In the genomic region with DNA sequence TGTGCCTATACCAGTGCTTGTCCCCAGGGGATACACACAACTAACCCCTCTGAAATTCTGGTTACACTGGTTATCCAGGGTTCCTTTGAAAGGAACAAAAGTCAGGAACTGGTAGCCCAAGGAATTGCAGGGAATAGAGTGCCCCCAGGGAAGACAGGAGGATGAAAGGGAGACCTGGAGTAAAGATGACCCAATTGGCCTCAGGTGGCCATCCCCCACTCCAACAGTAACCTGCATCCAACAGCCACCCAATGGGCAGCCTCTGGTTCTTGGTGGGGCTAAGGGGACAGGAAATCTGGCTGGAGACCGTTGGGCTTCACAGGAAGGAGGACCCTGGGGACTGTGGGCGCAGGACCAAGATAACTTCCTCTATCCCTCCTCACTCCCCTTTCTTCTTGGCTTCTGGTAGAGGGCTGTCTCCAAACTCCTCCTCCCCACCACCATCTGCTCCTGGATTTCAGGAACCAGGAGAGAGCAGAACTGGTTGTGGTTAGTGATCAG, we compare ENCODE assay signal across 21 cellular contexts. TPM values are rescaled to one million over a fixed set of nuclear protein-coding genes. Genes with fewer than 3 reads are reported as not detected.
DNase-seq lines count a peak whose midpoint lies in the region; ATAC-seq, FAIRE-seq and TF ChIP-seq lines count a peak whose summit lies in the region.
"Had no signal": no experiment of that assay in that cellular context is flagged by ENCODE, and none has a peak within 500 bp of the region (broad histone marks: within the 10 kb centered on the region; RNA-seq: fewer than 3 reads in every experiment).

No MANE protein-coding gene starts in this region.

- no peak overlapping the region for H2BK15ac ChIP-seq in H1 (ENCODE audit: low read length)

- no peak for ATAC-seq in GM23338
- no peak for ATAC-seq in naive thymus-derived CD8-positive, alpha-beta T cell
- no peak for ATAC-seq in gastroesophageal sphincter
- ATAC-seq in HG02763 (IDR thresholded peaks at IDR 0.05; ENCODE audit: unreplicated experiment): no peak
- ATAC-seq: activated CD4-positive, CD25-positive, alpha-beta regulatory T cell treated with anti-CD3 and anti-CD28 coated beads, Interleukin-2, amount 50 U/mL, for 24 hours; left lung had no signal

- CTCF ChIA-PET in H1 (lab: Charles Lee; ENCODE audit: partially characterized antibody): interaction anchor here (0.6 to 7.9 kb wide), 6 partner anchors 13 to 1340 kb away, joined by 3 to 75 read pairs (median 6); no protein-coding TSS in a partner anchor

- H2AFZ ChIP-seq in GM23338 (no peak overlapping the region), H1 (ENCODE audit: low read length) (no peak overlapping the region)

- H2BK20ac ChIP-seq in H1 (ENCODE audit: low read length): no peak overlapping the region

- TF ChIP-seq RAD21 in H1 (IDR thresholded peaks at IDR 0.05 in 1 of 2, conservative IDR thresholded peaks at IDR 0.05 in 1 of 2; ENCODE audit: low read depth in 2 of 2, low read length in 2 of 2): no peak

- POLR2A ChIA-PET in H1 (lab: Charles Lee; ENCODE audit: partially characterized antibody): interaction anchor here (0.7 to 1.8 kb wide), 3 partner anchors 14 to 232 kb away, joined by 3 to 5 read pairs (median 4); no protein-coding TSS in a partner anchor
- POLR2A ChIA-PET in naive thymus-derived CD8-positive, alpha-beta T cell (lab: Charles Lee): no interaction called here

- no peak overlapping the region for H3K27ac ChIP-seq in GM23338 (ENCODE audit: low read depth)
- no peak overlapping the region for H3K27ac ChIP-seq in H1 (ENCODE audit: low read depth, low read length)
- H3K27ac ChIP-seq in gastroesophageal sphincter: no peak overlapping the region
- H3K27ac ChIP-seq: ascending aorta, KMS-11, left lung, suprapubic skin had no signal

- H3K79me2 ChIP-seq in GM23338 (replicated peaks; ENCODE audit: insufficient read depth): no peaks in the 10 kb centered on the region
- no peaks in the 10 kb centered on the region for H3K79me2 ChIP-seq in H1 (ENCODE audit: control insufficient read depth in 1 of 2, insufficient read depth in 2 of 2, low read length in 2 of 2)

- no peak overlapping the region for H4K8ac ChIP-seq in H1 (ENCODE audit: extremely low read depth, insufficient read depth, low read length)

- H3K4me1 ChIP-seq in GM23338 (ENCODE audit: insufficient read depth): peaks cover 20% of the 10 kb centered on the region; the same call in 1 of the 2 replicates
- peaks cover 0 to 8% (median 6%) of the 10 kb centered on the region in 4 experiments; a peak in 5 of 7 replicates for H3K4me1 ChIP-seq in H1 (replicated peaks in 1 of 4; ENCODE audit: control insufficient read depth in 3 of 4, insufficient read depth in 4 of 4, low read length in 3 of 4)
- peaks cover 0 to 14% (median 0%) of the 10 kb centered on the region in 3 donors for H3K4me1 ChIP-seq in gastroesophageal sphincter
- H3K4me1 ChIP-seq: ascending aorta had no signal

- H3K36me3 Mint-ChIP-seq in CD14-positive monocyte (no peaks in the 10 kb centered on the region), GM23338 (ENCODE audit: low read depth) (no peaks in the 10 kb centered on the region)
- no peaks in the 10 kb centered on the region for H3K36me3 Mint-ChIP-seq in naive thymus-derived CD8-positive, alpha-beta T cell

- H2BK5ac ChIP-seq in H1 (ENCODE audit: low read depth, low read length): no peak overlapping the region

- H3K4me3 ChIP-seq in GM23338 (no peak overlapping the region), H1 (ENCODE audit: extremely low read depth in 1 of 4, insufficient read depth in 2 of 4, low read depth in 3 of 4, low read length in 4 of 4) (no peak overlapping the region), gastroesophageal sphincter (no peak overlapping the region)
- H3K4me3 ChIP-seq: ascending aorta, left lung, suprapubic skin had no signal

- H4K91ac ChIP-seq in H1 (replicated peaks; ENCODE audit: insufficient read length, low read length): no peak overlapping the region

- H3K27ac Mint-ChIP-seq in CD14-positive monocyte (peak overlapping the region in 5 of 7 donors; percentile 62 to 87 (median 73)), GM23338 (no peak overlapping the region)
- H3K27ac Mint-ChIP-seq in naive thymus-derived CD8-positive, alpha-beta T cell: no peak overlapping the region

- TF ChIP-seq POLR2A in H1 (IDR thresholded peaks at IDR 0.05; ENCODE audit: control extremely low read depth in 1 of 2, low read depth in 2 of 2, low read length in 2 of 2) (no peak), gastroesophageal sphincter (IDR thresholded peaks at IDR 0.05) (no peak)

- H3K4me3 Mint-ChIP-seq in CD14-positive monocyte (no peak overlapping the region), GM23338 (no peak overlapping the region)
- no peak overlapping the region for H3K4me3 Mint-ChIP-seq in naive thymus-derived CD8-positive, alpha-beta T cell

- no peaks in the 10 kb centered on the region for H3K36me3 ChIP-seq in GM23338 (ENCODE audit: insufficient read depth)
- no peaks in the 10 kb centered on the region for H3K36me3 ChIP-seq in H1 (ENCODE audit: control insufficient read depth in 2 of 4, insufficient read depth in 4 of 4, low read length in 3 of 4)
- no peaks in the 10 kb centered on the region for H3K36me3 ChIP-seq in gastroesophageal sphincter
- H3K36me3 ChIP-seq: ascending aorta, left lung, suprapubic skin had no signal

- no peak overlapping the region for H3K18ac ChIP-seq in H1 (ENCODE audit: extremely low read depth, low read length)

- no peak overlapping the region for H2BK120ac ChIP-seq in H1 (replicated peaks; ENCODE audit: low read depth, low read length)

- H3K9me3 Mint-ChIP-seq in CD14-positive monocyte: no peaks in the 10 kb centered on the region
- H3K9me3 Mint-ChIP-seq in GM23338: no peaks in the 10 kb centered on the region
- peaks cover 0 to 3% (median 0%) of the 10 kb centered on the region in 9 donors for H3K9me3 Mint-ChIP-seq in naive thymus-derived CD8-positive, alpha-beta T cell

- TF ChIP-seq CTCF in CD14-positive monocyte (IDR thresholded peaks at IDR 0.05) (no peak), GM23338 (conservative IDR thresholded peaks at IDR 0.05; ENCODE audit: low read depth in 2 of 2) (no peak), H1 (IDR thresholded peaks at IDR 0.05; ENCODE audit: control extremely low read depth in 1 of 3, insufficient read depth in 1 of 3, low read depth in 1 of 3, low read length in 3 of 3) (no peak), gastroesophageal sphincter (IDR thresholded peaks at IDR 0.05) (no peak)

- TF ChIP-seq EP300 in H1 (IDR thresholded peaks at IDR 0.05; ENCODE audit: borderline replicate concordance in 1 of 2, low read depth in 2 of 2, low read length in 2 of 2): no peak
- no peak for TF ChIP-seq EP300 in gastroesophageal sphincter (IDR thresholded peaks at IDR 0.05)

- peaks cover 5% of the 10 kb centered on the region; the same call in 1 of the 2 replicates for H3K9me2 ChIP-seq in GM23338 (ENCODE audit: insufficient read depth)

- FAIRE-seq in H1 (lab: Jason Lieb, UNC): no peak
- FAIRE-seq: colon, endometrium had no signal

- H3K27me3 ChIP-seq in GM23338 (ENCODE audit: insufficient read depth): peaks cover 30% of the 10 kb centered on the region
- H3K27me3 ChIP-seq in H1 (replicated peaks in 1 of 4; ENCODE audit: control insufficient read depth in 3 of 4, extremely low read depth in 1 of 4, insufficient read depth in 3 of 4, low read length in 3 of 4): peaks cover 0 to 8% (median 0%) of the 10 kb centered on the region in 4 experiments; a peak in 3 of 7 replicates
- peaks cover 57% of the 10 kb centered on the region for H3K27me3 ChIP-seq in gastroesophageal sphincter
- H3K27me3 ChIP-seq: ascending aorta had no signal

- no peaks in the 10 kb centered on the region for H3K23me2 ChIP-seq in H1 (ENCODE audit: low read depth, low read length)

- H3K23ac ChIP-seq in H1 (ENCODE audit: insufficient read length): no peak overlapping the region

- no peak overlapping the region for H2BK12ac ChIP-seq in H1 (ENCODE audit: low read depth, low read length)

- no peaks in the 10 kb centered on the region for H3F3A ChIP-seq in GM23338 (replicated peaks; ENCODE audit: low read depth)

- H3K79me1 ChIP-seq in H1 (ENCODE audit: low read depth, low read length): no peaks in the 10 kb centered on the region

- H3K4ac ChIP-seq in H1 (replicated peaks; ENCODE audit: insufficient read length, low read depth, low read length): peak overlapping the region; percentile 14

- no peak overlapping the region for H2AK5ac ChIP-seq in H1 (ENCODE audit: low read depth, low read length)

- H3K56ac ChIP-seq in H1 (replicated peaks; ENCODE audit: insufficient read length, low read depth, low read length): no peak overlapping the region

- H3K9ac ChIP-seq in H1 (replicated peaks in 1 of 4; ENCODE audit: extremely low read depth in 1 of 4, low read depth in 3 of 4, low read length in 3 of 4): no peak overlapping the region
- H3K9ac ChIP-seq: KMS-11 had no signal

- H3K4me1 Mint-ChIP-seq in CD14-positive monocyte: peaks cover 86% of the 10 kb centered on the region
- peaks cover 25% of the 10 kb centered on the region for H3K4me1 Mint-ChIP-seq in GM23338
- peaks cover 2 to 10% (median 5%) of the 10 kb centered on the region in 4 donors for H3K4me1 Mint-ChIP-seq in naive thymus-derived CD8-positive, alpha-beta T cell

- no peak overlapping the region for H4K5ac ChIP-seq in H1 (ENCODE audit: insufficient read length, low read depth, low read length)

- intact Hi-C loops in CD14-positive monocyte (cut with micrococcal nuclease): no loop called here

- H3K4me2 ChIP-seq in GM23338 (no peak overlapping the region), H1 (ENCODE audit: insufficient read depth in 1 of 2, low read depth in 2 of 2, low read length in 2 of 2) (no peak overlapping the region)
- H3K4me2 ChIP-seq: KMS-11 had no signal

- H3K14ac ChIP-seq in H1 (ENCODE audit: insufficient read length): no peak overlapping the region

- DNase-seq in CD14-positive monocyte (ENCODE audit: low spot score) (no peak), GM23338 (ENCODE audit: low spot score) (peak; percentile 19), NOMO-1 (lab: John Stamatoyannopoulos, UW; ENCODE audit: unreplicated experiment in 2 of 2) (peak; percentile 94 to 96), H1 (ENCODE audit: low read depth in 1 of 2, low spot score in 2 of 2) (peak in 1 of 2 experiments; percentile 36), NCI-H2081 (lab: John Stamatoyannopoulos, UW) (no peak)
- DNase-seq in naive thymus-derived CD8-positive, alpha-beta T cell: no peak
- DNase-seq: activated naive CD4-positive, alpha-beta T cell treated with Interleukin-2 at 50 U/mL for 16 hours; left lung; NCI-H524 treated with DMSO at 0.1 percent for 48 hours; stimulated activated CD4-positive, alpha-beta T cell treated with anti-CD3 and anti-CD28 coated beads, Interleukin-4, amount 100 ng/mL, for 1 hour had no signal

- 85% methylated on average over 2 of the region's 2 CpGs; no CpG with 5 or more reads in 1 of the 2 experiments for WGBS in H1 (ENCODE audit: extremely low coverage in 1 of 2, insufficient coverage in 1 of 2, insufficient read length in 1 of 2, insufficient replicate concordance in 2 of 2, low coverage in 1 of 2, low lambda C conversion rate in 2 of 2, missing lambda C conversion rate in 1 of 2), 2 experiments
- WGBS in gastroesophageal sphincter (ENCODE audit: low coverage in 1 of 2), 2 donors: 40% methylated on average over 1 of the region's 2 CpGs; no CpG with 5 or more reads in 1 of the 2 donors

- H4K20me1 ChIP-seq in GM23338 (replicated peaks; ENCODE audit: insufficient read depth) (no peaks in the 10 kb centered on the region), H1 (replicated peaks in 1 of 2; ENCODE audit: control insufficient read depth in 1 of 2, insufficient read depth in 2 of 2, low read length in 2 of 2) (no peaks in the 10 kb centered on the region)

- H3K9me3 ChIP-seq in H1 (ENCODE audit: insufficient read depth in 2 of 2, low read depth in 1 of 2, low read length in 1 of 2) (no peaks in the 10 kb centered on the region), gastroesophageal sphincter (no peaks in the 10 kb centered on the region)
- H3K9me3 ChIP-seq: ascending aorta, left lung, suprapubic skin had no signal

- H3K27me3 Mint-ChIP-seq in CD14-positive monocyte (ENCODE audit: low read depth in 3 of 3) (peaks cover 0 to 3% (median 0%) of the 10 kb centered on the region in 3 donors), GM23338 (ENCODE audit: insufficient read depth, low read depth, poor library complexity) (peaks cover 21% of the 10 kb centered on the region)
- H3K27me3 Mint-ChIP-seq in naive thymus-derived CD8-positive, alpha-beta T cell: peaks cover 2 to 46% (median 25%) of the 10 kb centered on the region in 5 donors

RNA-seq across cellular contexts. Expression of gene MPO, which starts 0.8 kb away (rescaled TPM):
- polyA plus RNA-seq in CD14-positive monocyte: 1 to 10 TPM; 4.2 to 7.5 TPM
- total RNA-seq in GM23338 (2014; rRNA removed; shearing (Covaris generic)): 0.12 TPM in 1 of 2 replicates, not detected in the other
- polyA plus RNA-seq in GM23338 (2016; fragmentation: Nextera tagmentation; extraction: Ambion mirVana): 0.08 TPM in 1 of 2 replicates, not detected in the other
- total RNA-seq in H1 (2021; fragmentation: NEBNext Ultra II Directional; extraction: Animal tissue kit (Norgen Biotek cat#: 25700)): 0.74 TPM in 1 of 2 replicates, not detected in the other
- 0.06 and 0.13 TPM in 2 replicates for polyA plus RNA-seq in H1 (2011; rRNA removed)
- 0.08 TPM for polyA plus RNA-seq in H1 (2011; cell fraction: cytosol; rRNA removed)
- polyA plus RNA-seq in H1 (2011; cell fraction: nucleus; rRNA removed): 0.61 TPM
- not detected in 4 replicates for polyA plus RNA-seq in H1 (2012, experiment 1 of 2)
- 0.04 TPM for polyA plus RNA-seq in H1 (2012, experiment 2 of 2)
- 0.04 TPM for polyA plus RNA-seq in H1 (2013, experiment 1 of 2)
- polyA plus RNA-seq in H1 (2013, experiment 2 of 2): 0.09 TPM
- polyA minus RNA-seq in H1 (2011; rRNA and poly(A)+ RNA removed): not detected in 2 replicates
- not detected for polyA minus RNA-seq in H1 (2011; cell fraction: cytosol; rRNA and poly(A)+ RNA removed)
- polyA minus RNA-seq in H1 (2011; cell fraction: nucleus; rRNA and poly(A)+ RNA removed): not detected
- not detected for total RNA-seq in naive thymus-derived CD8-positive, alpha-beta T cell
- polyA plus RNA-seq in naive thymus-derived CD8-positive, alpha-beta T cell: not detected
- 1 to 10 TPM in 1 of 4 donors, not detected in 3; 1.6 TPM for total RNA-seq in gastroesophageal sphincter
- total RNA-seq: fibroblast of villous mesenchyme, suprapubic skin had no signal

RNA-seq across cellular contexts. Expression of gene LPO, which starts 43.2 kb away (rescaled TPM):
- polyA plus RNA-seq in CD14-positive monocyte: under 1 TPM in 1 of 2 donors, not detected in 1; 0.43 TPM
- total RNA-seq in GM23338 (2014; rRNA removed; shearing (Covaris generic)): 0.35 and 0.62 TPM in 2 replicates
- polyA plus RNA-seq in GM23338 (2016; fragmentation: Nextera tagmentation; extraction: Ambion mirVana): 0.13 and 0.50 TPM in 2 replicates
- total RNA-seq in H1 (2021; fragmentation: NEBNext Ultra II Directional; extraction: Animal tissue kit (Norgen Biotek cat#: 25700)): 0.44 and 0.52 TPM in 2 replicates
- 0.38 and 0.46 TPM in 2 replicates for polyA plus RNA-seq in H1 (2011; rRNA removed)
- 0.40 TPM for polyA plus RNA-seq in H1 (2011; cell fraction: cytosol; rRNA removed)
- polyA plus RNA-seq in H1 (2011; cell fraction: nucleus; rRNA removed): 0.23 TPM
- 0.17 to 0.61 TPM (median 0.40 TPM) in 4 replicates for polyA plus RNA-seq in H1 (2012, experiment 1 of 2)
- polyA plus RNA-seq in H1 (2012, experiment 2 of 2): 0.17 TPM
- 0.20 TPM for polyA plus RNA-seq in H1 (2013, experiment 1 of 2)
- polyA plus RNA-seq in H1 (2013, experiment 2 of 2): 0.26 TPM
- 0.51 and 0.85 TPM in 2 replicates for polyA minus RNA-seq in H1 (2011; rRNA and poly(A)+ RNA removed)
- not detected for polyA minus RNA-seq in H1 (2011; cell fraction: cytosol; rRNA and poly(A)+ RNA removed)
- not detected for polyA minus RNA-seq in H1 (2011; cell fraction: nucleus; rRNA and poly(A)+ RNA removed)
- not detected for total RNA-seq in naive thymus-derived CD8-positive, alpha-beta T cell
- not detected for polyA plus RNA-seq in naive thymus-derived CD8-positive, alpha-beta T cell
- under 1 TPM in 2 of 4 donors, not detected in 2; 0.15 to 0.77 TPM for total RNA-seq in gastroesophageal sphincter
- total RNA-seq: ascending aorta, fibroblast of villous mesenchyme, RPMI7951, skeletal muscle tissue had no signal

RNA-seq across cellular contexts. Expression of gene TSPOAP1, which starts 47.0 kb away (rescaled TPM):
- polyA plus RNA-seq in CD14-positive monocyte (under 1 TPM; 0.10 to 0.18 TPM), GM23338 (2016; fragmentation: Nextera tagmentation; extraction: Ambion mirVana) (6.3 and 7.3 TPM in 2 replicates), H1 (2011; rRNA removed) (7.6 and 9.8 TPM in 2 replicates)
- total RNA-seq in GM23338 (2014; rRNA removed; shearing (Covaris generic)): 11.8 and 12.9 TPM in 2 replicates
- 9.2 and 9.8 TPM in 2 replicates for total RNA-seq in H1 (2021; fragmentation: NEBNext Ultra II Directional; extraction: Animal tissue kit (Norgen Biotek cat#: 25700))
- polyA plus RNA-seq in H1 (2011; cell fraction: cytosol; rRNA removed): 13.8 TPM
- 69.7 TPM for polyA plus RNA-seq in H1 (2011; cell fraction: nucleus; rRNA removed)
- 14.7 to 18.9 TPM (median 15.9 TPM) in 4 replicates for polyA plus RNA-seq in H1 (2012, experiment 1 of 2)
- polyA plus RNA-seq in H1 (2012, experiment 2 of 2): 6.2 TPM
- 4.8 TPM for polyA plus RNA-seq in H1 (2013, experiment 1 of 2)
- polyA plus RNA-seq in H1 (2013, experiment 2 of 2): 4.1 TPM
- polyA minus RNA-seq in H1 (2011; rRNA and poly(A)+ RNA removed): 2.9 and 6.6 TPM in 2 replicates
- polyA minus RNA-seq in H1 (2011; cell fraction: cytosol; rRNA and poly(A)+ RNA removed): 5.8 TPM
- 8.9 TPM for polyA minus RNA-seq in H1 (2011; cell fraction: nucleus; rRNA and poly(A)+ RNA removed)
- total RNA-seq in naive thymus-derived CD8-positive, alpha-beta T cell: 10 to 100 TPM; 15.2 to 15.4 TPM
- polyA plus RNA-seq in naive thymus-derived CD8-positive, alpha-beta T cell: 1 to 10 TPM in 2 of 3 donors, under 1 TPM in 1; 0.43 to 1.9 (median 1.5) TPM
- total RNA-seq in gastroesophageal sphincter: 10 to 100 TPM in 3 of 4 donors, 1 to 10 TPM in 1; 7.4 to 44.8 (median 23.0) TPM

Comparison
In these comparisons a context has a peak if more than half of its experiments do, and no peak if none do; other contexts are left out.
1. DNase-seq: peak in GM23338 (single experiment) and NOMO-1 (2 of 2); none in CD14-positive monocyte (single experiment), naive thymus-derived CD8-positive, alpha-beta T cell (0 of 10) and NCI-H2081 (0 of 2).
2. H3K27ac Mint-ChIP-seq: peak in CD14-positive monocyte (5 of 7); none in GM23338 (single experiment) and naive thymus-derived CD8-positive, alpha-beta T cell (0 of 10).